In genomic region chr16:21276090-21276489, GRCh38 we compare ENCODE assay signal across 21 cellular contexts. TPM values are rescaled to one million over a fixed set of nuclear protein-coding genes. Genes with fewer than 3 reads are reported as not detected.
"Had no signal": no experiment of that assay in that cellular context is flagged by ENCODE, and none has a peak within 500 bp of the region (broad histone marks: within the 10 kb centered on the region; RNA-seq: fewer than 3 reads in every experiment).

No MANE protein-coding gene starts in this region.

- H3K9me3 ChIP-seq: ovary, thyroid gland, uterus had no signal

- H3K27ac Mint-ChIP-seq: activated naive CD8-positive, alpha-beta T cell treated with anti-CD3 and anti-CD28 coated beads, Interleukin-2, amount 10 ng/mL, durations not matched to agents 7 days and 5 days; brain; dendritic cell treated with granulocyte-macrophage colony-stimulating factor and Interleukin-4, amounts not matched to agents 40 ng/mL and 50 ng/mL, for 4 days; immature natural killer cell; stimulated activated effector memory CD8-positive, alpha-beta T cell treated with anti-CD3 and anti-CD28 coated beads, Interleukin-12 subunit alpha, Interleukin-12 subunit beta, amount 100 ng/mL, for 72 hours had no signal

- H3K9me3 Mint-ChIP-seq: activated naive CD8-positive, alpha-beta T cell treated with anti-CD3 and anti-CD28 coated beads, Interleukin-2, amount 10 ng/mL, durations not matched to agents 7 days and 5 days; central memory CD8-positive, alpha-beta T cell; dendritic cell treated with granulocyte-macrophage colony-stimulating factor and Interleukin-4, amounts not matched to agents 40 ng/mL and 50 ng/mL, for 4 days; immature natural killer cell; stimulated activated effector memory CD8-positive, alpha-beta T cell treated with anti-CD3 and anti-CD28 coated beads, Interleukin-12 subunit alpha, Interleukin-12 subunit beta, amount 100 ng/mL, for 72 hours had no signal

- H3K36me3 Mint-ChIP-seq: activated naive CD8-positive, alpha-beta T cell treated with anti-CD3 and anti-CD28 coated beads, Interleukin-2, amount 10 ng/mL, durations not matched to agents 7 days and 5 days; brain; immature natural killer cell; stimulated activated effector memory CD8-positive, alpha-beta T cell treated with anti-CD3 and anti-CD28 coated beads, Interleukin-12 subunit alpha, Interleukin-12 subunit beta, amount 100 ng/mL, for 72 hours had no signal

- H3K27me3 ChIP-seq: ovary, thyroid gland, uterus had no signal

- H3K36me3 ChIP-seq: ovary, thyroid gland, uterus had no signal

- H3K27ac ChIP-seq: foreskin keratinocyte, ovary, thyroid gland, uterus had no signal

- ATAC-seq: foreskin keratinocyte; stimulated activated effector memory CD8-positive, alpha-beta T cell treated with anti-CD3 and anti-CD28 coated beads, Interleukin-12 subunit alpha, Interleukin-12 subunit beta, amount 100 ng/mL, for 72 hours had no signal

- H3K4me3 Mint-ChIP-seq: activated naive CD8-positive, alpha-beta T cell treated with anti-CD3 and anti-CD28 coated beads, Interleukin-2, amount 10 ng/mL, durations not matched to agents 7 days and 5 days; central memory CD8-positive, alpha-beta T cell; dendritic cell treated with granulocyte-macrophage colony-stimulating factor and Interleukin-4, amounts not matched to agents 40 ng/mL and 50 ng/mL, for 4 days; immature natural killer cell; neural crest cell; stimulated activated effector memory CD8-positive, alpha-beta T cell treated with anti-CD3 and anti-CD28 coated beads, Interleukin-12 subunit alpha, Interleukin-12 subunit beta, amount 100 ng/mL, for 72 hours had no signal

- H3K4me1 Mint-ChIP-seq: brain, immature natural killer cell had no signal

- DNase-seq: activated CD4-positive, alpha-beta T cell treated with anti-CD3 and anti-CD28 coated beads, Interleukin-2, amount 50 U/mL, for 1 hour; activated naive CD4-positive, alpha-beta T cell; activated naive CD8-positive, alpha-beta T cell treated with anti-CD3 and anti-CD28 coated beads, Interleukin-2, amount 10 ng/mL, durations not matched to agents 7 days and 5 days; activated T-cell treated with anti-CD3 and anti-CD28 coated beads for 4 hours; effector memory CD4-positive, alpha-beta T cell; foreskin keratinocyte; immature natural killer cell; midbrain; ovary; stimulated activated CD4-positive, alpha-beta T cell treated with anti-CD3 and anti-CD28 coated beads, Interleukin-1b, Interleukin-23, amount 100 ng/mL, for 48 hours; thyroid gland; uterus had no signal

- H3K4me1 ChIP-seq: foreskin keratinocyte, uterus had no signal

- H3K4me3 ChIP-seq: ovary, thyroid gland, uterus had no signal

RNA-seq across cellular contexts. Expression of gene CRYM, which starts 2.0 kb away (rescaled TPM):
- total RNA-seq: activated CD8-positive, alpha-beta memory T cell treated with anti-CD3 and anti-CD28 coated beads for 36 hours; activated naive CD8-positive, alpha-beta T cell treated with anti-CD3 and anti-CD28 coated beads, Interleukin-2, amount 10 ng/mL, durations not matched to agents 7 days and 5 days; foreskin keratinocyte; myocyte; pulmonary artery endothelial cell; T-helper 2 cell treated with Interferon-gamma antibody and Interleukin-4, amounts not matched to agents 100 ng/mL and 5 ng/mL, for 36 hours had no signal

RNA-seq across cellular contexts. Expression of gene ANKS4B, which starts 42.6 kb away (rescaled TPM):
- total RNA-seq: activated CD8-positive, alpha-beta memory T cell treated with anti-CD3 and anti-CD28 coated beads for 36 hours; activated naive CD8-positive, alpha-beta T cell treated with anti-CD3 and anti-CD28 coated beads, Interleukin-2, amount 10 ng/mL, durations not matched to agents 7 days and 5 days; foreskin keratinocyte; neural crest cell; pulmonary artery endothelial cell; T-helper 2 cell treated with Interferon-gamma antibody and Interleukin-4, amounts not matched to agents 100 ng/mL and 5 ng/mL, for 36 hours; thyroid gland; uterus had no signal
